23 cellular contexts compared by ENCODE assay signal in genomic region chr17:77592503-77592902, GRCh38.
"Had no signal": no experiment of that assay in that cellular context is flagged by ENCODE, and none has a peak within 500 bp of the region (broad histone marks: within the 10 kb centered on the region; RNA-seq: fewer than 3 reads in every experiment).

No MANE protein-coding gene starts in this region.

- DNase-seq: activated CD4-positive, alpha-beta T cell treated with anti-CD3 and anti-CD28 coated beads, Interleukin-2, amount 10 ng/mL, durations not matched to agents 24 days and 14 days; activated CD4-positive, CD25-positive, alpha-beta regulatory T cell; activated CD8-positive, alpha-beta memory T cell treated with anti-CD3 and anti-CD28 coated beads, Interleukin-2, amount 50 U/mL, for 4 hours; activated gamma-delta T cell; activated T-cell treated with anti-CD3 and anti-CD28 coated beads, Interleukin-2, amount 50 U/mL, for 4 hours; adrenal gland; effector CD8-positive, alpha-beta T cell; esophagus squamous epithelium; heart right ventricle; immature natural killer cell; kidney glomerular epithelial cell; naive thymus-derived CD4-positive, alpha-beta T cell; stimulated activated CD4-positive, alpha-beta T cell treated with anti-CD3 and anti-CD28 coated beads, Interleukin-15, amount 100 ng/mL, for 24 hours; stimulated activated CD4-positive, alpha-beta T cell treated with anti-CD3 and anti-CD28 coated beads, Interleukin-2, amount 100 ng/mL, for 48 hours; stimulated activated naive CD8-positive, alpha-beta T cell treated with anti-CD3 and anti-CD28 coated beads, Interleukin-15, amount 100 ng/mL, for 72 hours; transverse colon had no signal

- H3K4me1 ChIP-seq: adrenal gland, heart right ventricle, prostate gland, right atrium auricular region had no signal

- H3K4me3 ChIP-seq: adrenal gland, esophagus squamous epithelium, heart right ventricle, prostate gland, right atrium auricular region, suprapubic skin, transverse colon had no signal

- H3K9me3 Mint-ChIP-seq: immature natural killer cell had no signal

- H3K9me3 ChIP-seq: adrenal gland, esophagus squamous epithelium, prostate gland, right atrium auricular region, suprapubic skin, transverse colon had no signal

- H3K4me3 Mint-ChIP-seq: activated CD4-positive, alpha-beta T cell treated with anti-CD3 and anti-CD28 coated beads, Interleukin-2, amount 10 ng/mL, durations not matched to agents 24 days and 14 days; activated T-cell treated with anti-CD3 and anti-CD28 coated beads, Interleukin-2, amount 50 U/mL, for 4 hours; dendritic cell treated with granulocyte-macrophage colony-stimulating factor and Interleukin-4, amounts not matched to agents 40 ng/mL and 50 ng/mL, for 4 days; immature natural killer cell; memory B cell; naive thymus-derived CD4-positive, alpha-beta T cell; stimulated activated naive CD8-positive, alpha-beta T cell treated with anti-CD3 and anti-CD28 coated beads, Interleukin-15, amount 100 ng/mL, for 72 hours; T-helper 2 cell treated with Interferon-gamma antibody and Interleukin-4, amounts not matched to agents 5 μg/mL and 100 μg/mL, for 36 hours had no signal

- ATAC-seq: activated naive CD4-positive, alpha-beta T cell treated with anti-CD3 and anti-CD28 coated beads, Interleukin-2, amount 50 U/mL, for 72 hours; activated T-cell treated with anti-CD3 and anti-CD28 coated beads, Interleukin-2, amount 50 U/mL, for 4 hours; heart right ventricle; naive thymus-derived CD4-positive, alpha-beta T cell; stimulated activated naive CD8-positive, alpha-beta T cell treated with anti-CD3 and anti-CD28 coated beads, Interleukin-15, amount 100 ng/mL, for 72 hours had no signal

- H3K4me1 Mint-ChIP-seq: memory B cell had no signal

- H3K27ac ChIP-seq: adrenal gland, esophagus squamous epithelium, heart right ventricle, prostate gland, right atrium auricular region, suprapubic skin, transverse colon had no signal

- H3K27ac Mint-ChIP-seq: activated CD4-positive, alpha-beta T cell treated with anti-CD3 and anti-CD28 coated beads, Interleukin-2, amount 10 ng/mL, durations not matched to agents 24 days and 14 days; activated naive CD4-positive, alpha-beta T cell treated with anti-CD3 and anti-CD28 coated beads, Interleukin-2, amount 50 U/mL, for 72 hours; dendritic cell treated with granulocyte-macrophage colony-stimulating factor and Interleukin-4, amounts not matched to agents 40 ng/mL and 50 ng/mL, for 4 days; immature natural killer cell; memory B cell; naive thymus-derived CD4-positive, alpha-beta T cell; stimulated activated naive CD8-positive, alpha-beta T cell treated with anti-CD3 and anti-CD28 coated beads, Interleukin-15, amount 100 ng/mL, for 72 hours; T-helper 2 cell treated with Interferon-gamma antibody and Interleukin-4, amounts not matched to agents 5 μg/mL and 100 μg/mL, for 36 hours had no signal

- H3K36me3 ChIP-seq: adrenal gland, esophagus squamous epithelium, heart right ventricle, prostate gland, right atrium auricular region, suprapubic skin, transverse colon had no signal

- H3K27me3 ChIP-seq: right atrium auricular region, transverse colon had no signal

- H3K36me3 Mint-ChIP-seq: activated naive CD4-positive, alpha-beta T cell treated with anti-CD3 and anti-CD28 coated beads, Interleukin-2, amount 50 U/mL, for 72 hours; immature natural killer cell; memory B cell had no signal
